Comparison of ENCODE assay signal across 18 cellular contexts in the genomic region with DNA sequence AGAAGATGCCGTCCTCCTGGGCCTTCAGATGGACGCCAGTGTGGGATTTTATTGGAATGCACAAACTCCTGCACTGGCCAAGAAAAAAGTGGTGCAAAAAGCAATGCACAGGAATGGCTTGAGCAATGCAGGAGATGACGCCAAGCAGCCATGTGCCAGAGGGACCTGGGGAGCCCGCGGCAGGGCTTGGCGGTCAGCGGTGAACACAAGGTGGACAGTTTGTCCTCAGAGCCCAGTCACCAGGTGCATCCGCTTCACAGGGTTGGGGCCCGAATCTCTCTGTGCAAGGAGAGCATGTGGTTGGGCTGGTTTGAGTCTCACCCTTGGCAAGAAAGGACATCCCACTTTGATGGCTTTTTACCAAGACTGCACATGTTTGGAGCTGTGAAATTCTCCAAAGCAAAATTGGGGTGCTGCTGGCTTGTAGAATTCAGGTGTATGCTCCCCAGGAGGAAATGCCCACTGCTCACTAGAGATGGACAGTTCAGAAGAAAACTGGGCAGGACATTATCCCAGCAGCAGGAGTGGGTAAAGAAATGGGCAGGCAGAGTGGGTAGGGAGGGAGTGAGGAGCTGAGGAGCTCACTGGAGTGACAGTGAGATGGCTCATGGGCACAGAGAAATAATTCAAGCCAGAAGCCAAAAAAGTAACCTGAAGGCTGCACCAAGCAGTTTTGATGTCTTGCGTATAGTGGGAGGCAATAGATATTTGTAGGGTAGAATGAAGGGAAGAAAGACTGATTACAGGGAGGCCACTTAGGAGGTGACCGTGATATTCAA.
DNase-seq lines count a peak whose midpoint lies in the region; TF ChIP-seq lines count a peak whose summit lies in the region.
"Had no signal": no experiment of that assay in that cellular context is flagged by ENCODE, and none has a peak within 500 bp of the region (broad histone marks: within the 10 kb centered on the region; RNA-seq: fewer than 3 reads in every experiment).

No MANE protein-coding gene starts in this region.

- H3K9me3 ChIP-seq in BLaER1 treated with 17β-estradiol and CSF1 and Interleukin-3, amounts not matched to agents 10 nM and 100 nM (replicated peaks in 1 of 11): peaks cover 0 to 12% (median 0%) of the 10 kb centered on the region in 11 experiments; a peak in 3 of 22 replicates
- H3K9me3 ChIP-seq in neuronal stem cell (replicated peaks in 1 of 2; ENCODE audit: control insufficient read depth in 2 of 2, insufficient read depth in 1 of 2, low read depth in 1 of 2, low read length in 2 of 2): no peaks in the 10 kb centered on the region
- H3K9me3 ChIP-seq: BE2C, Caco-2 had no signal

- H4K20me1 ChIP-seq in BLaER1 treated with 17β-estradiol and CSF1 and Interleukin-3, amounts not matched to agents 10 nM and 100 nM: no peaks in the 10 kb centered on the region

- H4K91ac ChIP-seq in neuronal stem cell (ENCODE audit: low read depth, low read length, poor library complexity): no peak overlapping the region

- WGBS in neuronal stem cell (ENCODE audit: extremely low coverage in 2 of 2, insufficient read length in 2 of 2, insufficient replicate concordance in 1 of 2), 2 donors: no CpG with 5 or more reads among the region's 11 CpGs

- peak overlapping the region; percentile 47 for H2AK5ac ChIP-seq in neuronal stem cell (ENCODE audit: low read depth, low read length)

- H4K8ac ChIP-seq in neuronal stem cell (ENCODE audit: low read depth, low read length): no peak overlapping the region

- no peak overlapping the region for H3K4ac ChIP-seq in neuronal stem cell (ENCODE audit: low read length)

- no peak overlapping the region for H2BK12ac ChIP-seq in neuronal stem cell (ENCODE audit: low read length)

- H2BK5ac ChIP-seq in neuronal stem cell (ENCODE audit: low read length): no peak overlapping the region

- no peak overlapping the region for H3K27ac ChIP-seq in BLaER1 treated with 17β-estradiol and CSF1 and Interleukin-3, amounts not matched to agents 10 nM and 100 nM
- peak overlapping the region; percentile 37; the same call in 1 of the 2 replicates for H3K27ac ChIP-seq in VCaP
- no peak overlapping the region for H3K27ac ChIP-seq in neuronal stem cell (replicated peaks; ENCODE audit: low read length)

- H2BK120ac ChIP-seq in neuronal stem cell (ENCODE audit: low read depth, low read length): no peak overlapping the region

- peaks cover 12 to 49% (median 31%) of the 10 kb centered on the region in 10 experiments for H3K4me1 ChIP-seq in BLaER1 treated with 17β-estradiol and CSF1 and Interleukin-3, amounts not matched to agents 10 nM and 100 nM
- no peaks in the 10 kb centered on the region for H3K4me1 ChIP-seq in neuronal stem cell (ENCODE audit: control insufficient read depth in 2 of 2, insufficient read depth in 1 of 2, low read depth in 1 of 2, low read length in 2 of 2)
- H3K4me1 ChIP-seq: BE2C, Caco-2 had no signal

- DNase-seq in cerebellar cortex (ENCODE audit: low spot score) (peak; percentile 77), neuronal stem cell (ENCODE audit: low spot score) (no peak), cardiac septum (ENCODE audit: low spot score) (no peak), CD1c-positive myeloid dendritic cell (ENCODE audit: extremely low spot score) (no peak), inferior parietal cortex (ENCODE audit: extremely low spot score) (no peak), NCI-H1417 treated with DMSO at 0.1 percent for 48 hours (lab: John Stamatoyannopoulos, UW) (no peak)
- DNase-seq: 8988T; ACHN; BE2C; Caco-2; Calu3; CD4-positive, alpha-beta T cell; CD8-positive, alpha-beta T cell; DMS79 treated with DMSO at 0.1 percent for 48 hours; GDM1 had no signal

- no peak overlapping the region for H3K9ac ChIP-seq in BLaER1 treated with 17β-estradiol and CSF1 and Interleukin-3, amounts not matched to agents 10 nM and 100 nM
- no peak overlapping the region for H3K9ac ChIP-seq in neuronal stem cell (ENCODE audit: low read depth, low read length, poor library complexity)

- no peaks in the 10 kb centered on the region for H3K79me1 ChIP-seq in neuronal stem cell (ENCODE audit: low read depth, low read length)

- peak overlapping the region in 8 of 11 experiments; percentile 65 to 91 (median 74); a peak in 15 of 22 replicates for H3K4me2 ChIP-seq in BLaER1 treated with 17β-estradiol and CSF1 and Interleukin-3, amounts not matched to agents 10 nM and 100 nM
- no peak overlapping the region for H3K4me2 ChIP-seq in neuronal stem cell (ENCODE audit: insufficient read depth, low read length, poor library complexity, severe bottlenecking)

- H3K27me3 ChIP-seq in BLaER1 treated with 17β-estradiol and CSF1 and Interleukin-3, amounts not matched to agents 10 nM and 100 nM: no peaks in the 10 kb centered on the region
- H3K27me3 ChIP-seq in neuronal stem cell (ENCODE audit: control insufficient read depth in 3 of 3, insufficient read depth in 3 of 3, low read depth in 1 of 3, low read length in 3 of 3): no peaks in the 10 kb centered on the region
- H3K27me3 ChIP-seq: BE2C had no signal

- no peak overlapping the region for H3K14ac ChIP-seq in neuronal stem cell (ENCODE audit: low read length)

- no peak for TF ChIP-seq CTCF in VCaP (conservative IDR thresholded peaks at IDR 0.05)

- no peak overlapping the region for H2BK15ac ChIP-seq in neuronal stem cell (ENCODE audit: low read length)

- no peak overlapping the region for H3K4me3 ChIP-seq in BLaER1 treated with 17β-estradiol and CSF1 and Interleukin-3, amounts not matched to agents 10 nM and 100 nM
- H3K4me3 ChIP-seq in neuronal stem cell (ENCODE audit: low read length in 2 of 2): no peak overlapping the region
- H3K4me3 ChIP-seq: GM12878 had no signal

- no peak overlapping the region for H2AFZ ChIP-seq in neuronal stem cell (ENCODE audit: low read length)

- peak overlapping the region; percentile 44 for H3K18ac ChIP-seq in neuronal stem cell (ENCODE audit: low read length)

- intact Hi-C loops in cardiac septum (cut with DNase I): no loop called here

- H3K36me3 ChIP-seq in BLaER1 treated with 17β-estradiol and CSF1 and Interleukin-3, amounts not matched to agents 10 nM and 100 nM: no peaks in the 10 kb centered on the region
- H3K36me3 ChIP-seq in neuronal stem cell (replicated peaks in 1 of 2; ENCODE audit: control insufficient read depth in 2 of 2, insufficient read depth in 2 of 2, low read length in 2 of 2): no peaks in the 10 kb centered on the region
- H3K36me3 ChIP-seq: BE2C had no signal

- H3K23ac ChIP-seq in neuronal stem cell (ENCODE audit: low read depth, low read length, poor library complexity): no peak overlapping the region
